ENCODE assay signal across 17 cellular contexts in genomic region chr5:130985776-130986175, GRCh38.
DNase-seq lines count a peak whose midpoint lies in the region; ATAC-seq and TF ChIP-seq lines count a peak whose summit lies in the region.
"Had no signal": no experiment of that assay in that cellular context is flagged by ENCODE, and none has a peak within 500 bp of the region (broad histone marks: within the 10 kb centered on the region; RNA-seq: fewer than 3 reads in every experiment).

No MANE protein-coding gene starts in this region.

- peaks cover 2% of the 10 kb centered on the region for H3K27me3 Mint-ChIP-seq in nephron progenitor cell (ENCODE audit: low read depth, poor library complexity)

- ATAC-seq in SK-N-SH treated with all-trans-retinoic acid at 6 μM for 48 hours (peak; percentile 74), GM18870 (IDR thresholded peaks at IDR 0.05; ENCODE audit: unreplicated experiment) (no peak)
- ATAC-seq: CD8-positive, alpha-beta T cell; GM12878 had no signal

- H3K4me1 Mint-ChIP-seq in nephron progenitor cell: peaks cover 9% of the 10 kb centered on the region
- H3K4me1 Mint-ChIP-seq: B cell had no signal

- H3K27ac Mint-ChIP-seq in nephron progenitor cell: peak overlapping the region; percentile 12
- H3K27ac Mint-ChIP-seq: B cell; CD8-positive, alpha-beta T cell had no signal

- no peaks in the 10 kb centered on the region for H3K36me3 Mint-ChIP-seq in nephron progenitor cell (ENCODE audit: low read depth)
- H3K36me3 Mint-ChIP-seq: CD8-positive, alpha-beta T cell had no signal

- no peak for TF ChIP-seq CTCF in nephron progenitor cell (IDR thresholded peaks at IDR 0.05)

- DNase-seq in NCI-H2029 (lab: John Stamatoyannopoulos, UW) (peak; percentile 20), NCI-H2029 treated with DMSO at 0.1 percent for 48 hours (lab: John Stamatoyannopoulos, UW) (no peak), EH (ENCODE audit: low read depth) (peak; percentile 4), nephron progenitor cell (no peak), hypothalamus (lab: John Stamatoyannopoulos, UW) (no peak)
- DNase-seq in activated CD4-positive, alpha-beta T cell treated with anti-CD3 and anti-CD28 coated beads for 4 hours: no peak
- DNase-seq: 8988T; Calu3; CD8-positive, alpha-beta T cell; DMS79 treated with DMSO at 0.1 percent for 48 hours; EL; GM23248; IMR-90 had no signal

- peaks cover 5% of the 10 kb centered on the region for H3K9me3 Mint-ChIP-seq in nephron progenitor cell
- H3K9me3 Mint-ChIP-seq: CD8-positive, alpha-beta T cell had no signal

- H3K4me3 Mint-ChIP-seq in nephron progenitor cell: no peak overlapping the region
- H3K4me3 Mint-ChIP-seq: B cell; CD8-positive, alpha-beta T cell had no signal

TF ChIP-seq in SK-N-SH treated with all-trans-retinoic acid at 6 μM for 48 hours, 23 proteins besides CTCF, POLR2A, EP300 and RAD21:
- TF ChIP-seq ZNF70 (CRISPR knock-in tag; IDR thresholded peaks at IDR 0.05): no peak
- TF ChIP-seq RARB (CRISPR knock-in tag; IDR thresholded peaks at IDR 0.05): no peak
- TF ChIP-seq TCF4 (CRISPR knock-in tag; IDR thresholded peaks at IDR 0.05; ENCODE audit: borderline replicate concordance): no peak
- no peak for TF ChIP-seq ZFP30 (CRISPR knock-in tag; IDR thresholded peaks at IDR 0.05)
- TF ChIP-seq ARNTL (CRISPR knock-in tag; IDR thresholded peaks at IDR 0.05; ENCODE audit: borderline replicate concordance, low read depth): no peak
- no peak for TF ChIP-seq ISL1 (CRISPR knock-in tag; IDR thresholded peaks at IDR 0.05)
- TF ChIP-seq TOX (CRISPR knock-in tag; IDR thresholded peaks at IDR 0.05; ENCODE audit: borderline replicate concordance): no peak
- TF ChIP-seq, protein P1, sequence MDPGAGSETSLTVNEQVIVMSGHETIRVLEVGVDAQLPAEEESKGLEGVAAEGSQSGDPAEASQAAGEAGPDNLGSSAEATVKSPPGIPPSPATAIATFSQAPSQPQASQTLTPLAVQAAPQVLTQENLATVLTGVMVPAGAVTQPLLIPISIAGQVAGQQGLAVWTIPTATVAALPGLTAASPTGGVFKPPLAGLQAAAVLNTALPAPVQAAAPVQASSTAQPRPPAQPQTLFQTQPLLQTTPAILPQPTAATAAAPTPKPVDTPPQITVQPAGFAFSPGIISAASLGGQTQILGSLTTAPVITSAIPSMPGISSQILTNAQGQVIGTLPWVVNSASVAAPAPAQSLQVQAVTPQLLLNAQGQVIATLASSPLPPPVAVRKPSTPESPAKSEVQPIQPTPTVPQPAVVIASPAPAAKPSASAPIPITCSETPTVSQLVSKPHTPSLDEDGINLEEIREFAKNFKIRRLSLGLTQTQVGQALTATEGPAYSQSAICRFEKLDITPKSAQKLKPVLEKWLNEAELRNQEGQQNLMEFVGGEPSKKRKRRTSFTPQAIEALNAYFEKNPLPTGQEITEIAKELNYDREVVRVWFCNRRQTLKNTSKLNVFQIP (CRISPR knock-in tag; IDR thresholded peaks at IDR 0.05; ENCODE audit: borderline replicate concordance, low read depth): no peak
- TF ChIP-seq ZC3H10 (CRISPR knock-in tag; IDR thresholded peaks at IDR 0.05): no peak
- no peak for TF ChIP-seq OSR1 (CRISPR knock-in tag; IDR thresholded peaks at IDR 0.05)
- no peak for TF ChIP-seq SNAI2 (CRISPR knock-in tag; IDR thresholded peaks at IDR 0.05)
- TF ChIP-seq ZNF565 (CRISPR knock-in tag; conservative IDR thresholded peaks at IDR 0.05; ENCODE audit: low read depth): no peak
- TF ChIP-seq BACH2 (CRISPR knock-in tag; IDR thresholded peaks at IDR 0.05; ENCODE audit: borderline replicate concordance): no peak
- TF ChIP-seq ZNF8 (CRISPR knock-in tag; IDR thresholded peaks at IDR 0.05): no peak
- no peak for TF ChIP-seq GLIS3 (CRISPR knock-in tag; IDR thresholded peaks at IDR 0.05)

Comparison
In these comparisons a context has a peak if more than half of its experiments do, and no peak if none do; other contexts are left out.
1. DNase-seq: peak in NCI-H2029 (single experiment) and EH (single experiment); none in NCI-H2029 treated with DMSO at 0.1 percent for 48 hours (single experiment), nephron progenitor cell (single experiment), activated CD4-positive, alpha-beta T cell treated with anti-CD3 and anti-CD28 coated beads for 4 hours (0 of 2) and hypothalamus (0 of 51).